Comparison of ENCODE assay signal across 8 cellular contexts in the genomic region with DNA sequence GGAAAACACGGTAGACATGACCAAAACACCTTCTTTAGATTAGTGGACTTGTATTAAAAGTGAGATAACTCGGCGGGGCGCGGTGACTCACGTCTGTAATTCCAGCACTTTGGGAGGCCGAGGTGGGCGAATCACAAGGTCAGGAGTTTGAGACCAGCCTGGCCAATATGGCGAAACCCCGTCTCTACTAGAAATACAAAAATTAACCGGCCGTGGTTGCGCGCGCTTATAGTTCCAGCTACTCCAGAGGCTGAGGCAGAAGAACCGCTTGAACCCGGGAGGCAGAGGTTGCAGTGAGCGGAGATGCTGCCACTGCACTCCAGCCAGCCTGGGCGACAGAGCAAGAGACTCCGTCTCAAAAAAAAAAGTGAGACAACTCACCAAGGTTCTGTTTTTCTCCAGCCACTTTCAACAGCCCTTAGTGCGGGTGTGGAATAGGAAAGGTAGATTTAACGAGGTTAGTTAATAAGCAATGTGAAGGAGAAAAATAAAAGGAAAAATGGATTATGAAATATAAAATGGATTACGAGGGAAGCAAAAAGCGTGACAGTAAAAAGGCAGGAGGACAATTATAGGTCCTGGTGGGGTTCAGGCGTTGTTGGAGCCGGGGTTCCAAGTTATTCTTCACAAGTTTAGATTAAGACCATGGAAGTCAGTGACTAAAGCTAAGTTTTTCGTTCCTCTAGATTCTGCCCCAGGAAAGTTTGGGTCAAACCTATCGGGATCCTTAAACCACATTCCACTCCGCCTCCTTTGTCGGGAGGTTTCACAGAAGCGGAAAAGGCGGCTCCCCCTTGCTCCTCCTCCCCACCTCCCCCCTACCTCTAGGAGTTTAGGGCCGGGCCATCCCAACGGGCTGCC. TPM values are rescaled to one million over a fixed set of nuclear protein-coding genes. Genes with fewer than 3 reads are reported as not detected.
DNase-seq lines count a peak whose midpoint lies in the region.

No MANE protein-coding gene starts in this region.

- no peaks in the 10 kb centered on the region for H3K36me3 ChIP-seq in muscle layer of colon (ENCODE audit: insufficient read depth, low read length)

- peaks cover 26% of the 10 kb centered on the region for H3K4me1 ChIP-seq in muscle layer of colon (ENCODE audit: insufficient read depth, low read length)

- no peaks in the 10 kb centered on the region for H3K27me3 ChIP-seq in muscle layer of colon (ENCODE audit: control insufficient read depth in 1 of 2, insufficient read depth in 2 of 2, low read length in 2 of 2)

- H3K4me3 ChIP-seq in muscle layer of colon (ENCODE audit: low read depth in 1 of 2, low read length in 2 of 2) = peak overlapping the region; percentile 79 to 87

- H3K27ac ChIP-seq in muscle layer of colon (ENCODE audit: low read depth, low read length) = peak overlapping the region; percentile 90

- peak; percentile 9 for DNase-seq in stimulated activated CD4-positive, alpha-beta T cell treated with anti-CD3 and anti-CD28 coated beads, Interleukin-4, amount 100 ng/mL, for 24 hours
- DNase-seq in stimulated activated CD4-positive, alpha-beta T cell treated with anti-CD3 and anti-CD28 coated beads, Interleukin-12 subunit alpha, Interleukin-12 subunit beta, amount 100 ng/mL, for 4 hours = no peak
- DNase-seq in RKO (ENCODE audit: low spot score) (peak; percentile 61), dermis blood vessel endothelial cell (peak; percentile 15), T1000 (lab: John Stamatoyannopoulos, UW) (no peak), NAMALWA (ENCODE audit: low spot score) (no peak)
- DNase-seq in effector CD8-positive, alpha-beta T cell (lab: John Stamatoyannopoulos, UW) = no peak

- no peaks in the 10 kb centered on the region for H3K9me3 ChIP-seq in muscle layer of colon (ENCODE audit: low read length)

- H3K9ac ChIP-seq in muscle layer of colon (ENCODE audit: low read length) = peak overlapping the region; percentile 80

RNA-seq across cellular contexts. Expression of gene PPP2R3C, which starts 0.5 kb away (rescaled TPM):
- total RNA-seq in dermis blood vessel endothelial cell = 34.6 and 46.1 TPM in 2 replicates

RNA-seq across cellular contexts. Expression of gene PRORP, which starts 1.1 kb away (rescaled TPM):
- 39.8 and 41.6 TPM in 2 replicates for total RNA-seq in dermis blood vessel endothelial cell

Comparison
In these comparisons a context has a peak if more than half of its experiments do, and no peak if none do; other contexts are left out.
1. DNase-seq: peak in stimulated activated CD4-positive, alpha-beta T cell treated with anti-CD3 and anti-CD28 coated beads, Interleukin-4, amount 100 ng/mL, for 24 hours (single experiment), RKO (single experiment) and dermis blood vessel endothelial cell (single experiment); none in stimulated activated CD4-positive, alpha-beta T cell treated with anti-CD3 and anti-CD28 coated beads, Interleukin-12 subunit alpha, Interleukin-12 subunit beta, amount 100 ng/mL, for 4 hours (single experiment), T1000 (single experiment), effector CD8-positive, alpha-beta T cell (single experiment) and NAMALWA (single experiment).